Comparison of ENCODE assay signal across 1 cellular context in genomic region chr14:24407608-24408325, GRCh38.
TF ChIP-seq lines count a peak whose summit lies in the region.

No MANE protein-coding gene starts in this region.

TF ChIP-seq in HepG2, 621 proteins besides CTCF, POLR2A, EP300 and RAD21:
- TF ChIP-seq ATF5 (CRISPR knock-in tag; IDR thresholded peaks at IDR 0.05; ENCODE audit: low read depth) (no peak), ZNF672 (CRISPR knock-in tag; IDR thresholded peaks at IDR 0.05) (no peak), ZBTB2 (CRISPR knock-in tag; IDR thresholded peaks at IDR 0.05; ENCODE audit: low read depth) (0 out of 2 replicates have a peak, but pooled peaks have one; percentile 25), GTF2F1 (IDR thresholded peaks at IDR 0.05; ENCODE audit: low read length) (no peak), HES4 (CRISPR knock-in tag; IDR thresholded peaks at IDR 0.05; ENCODE audit: borderline replicate concordance) (0 out of 2 replicates have a peak, but pooled peaks have one; percentile 3), NFAT5 (CRISPR knock-in tag; IDR thresholded peaks at IDR 0.05) (no peak), FIP1L1 (IDR thresholded peaks at IDR 0.05; ENCODE audit: borderline replicate concordance, insufficient read depth, low read depth, low read length) (no peak), ZNF687 (CRISPR knock-in tag; IDR thresholded peaks at IDR 0.05) (0 out of 2 replicates have a peak, but pooled peaks have one; percentile 12), ZNF232 (CRISPR knock-in tag; IDR thresholded peaks at IDR 0.05; ENCODE audit: borderline replicate concordance) (no peak), PHB2 (IDR thresholded peaks at IDR 0.05; ENCODE audit: partially characterized antibody) (no peak)
